ENCODE assay signal across 2 cellular contexts in genomic region chr5:161549106-161549505, GRCh38.
TF ChIP-seq lines count a peak whose summit lies in the region.

No MANE protein-coding gene starts in this region.

TF ChIP-seq in SK-N-SH treated with all-trans-retinoic acid at 6 μM for 48 hours, 23 proteins besides CTCF, POLR2A, EP300 and RAD21 (continued from another document):
- TF ChIP-seq, protein P1, sequence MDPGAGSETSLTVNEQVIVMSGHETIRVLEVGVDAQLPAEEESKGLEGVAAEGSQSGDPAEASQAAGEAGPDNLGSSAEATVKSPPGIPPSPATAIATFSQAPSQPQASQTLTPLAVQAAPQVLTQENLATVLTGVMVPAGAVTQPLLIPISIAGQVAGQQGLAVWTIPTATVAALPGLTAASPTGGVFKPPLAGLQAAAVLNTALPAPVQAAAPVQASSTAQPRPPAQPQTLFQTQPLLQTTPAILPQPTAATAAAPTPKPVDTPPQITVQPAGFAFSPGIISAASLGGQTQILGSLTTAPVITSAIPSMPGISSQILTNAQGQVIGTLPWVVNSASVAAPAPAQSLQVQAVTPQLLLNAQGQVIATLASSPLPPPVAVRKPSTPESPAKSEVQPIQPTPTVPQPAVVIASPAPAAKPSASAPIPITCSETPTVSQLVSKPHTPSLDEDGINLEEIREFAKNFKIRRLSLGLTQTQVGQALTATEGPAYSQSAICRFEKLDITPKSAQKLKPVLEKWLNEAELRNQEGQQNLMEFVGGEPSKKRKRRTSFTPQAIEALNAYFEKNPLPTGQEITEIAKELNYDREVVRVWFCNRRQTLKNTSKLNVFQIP (CRISPR knock-in tag; IDR thresholded peaks at IDR 0.05; ENCODE audit: borderline replicate concordance, low read depth): no peak
- no peak for TF ChIP-seq ZNF565 (CRISPR knock-in tag; conservative IDR thresholded peaks at IDR 0.05; ENCODE audit: low read depth)
- TF ChIP-seq PATZ1 (CRISPR knock-in tag; IDR thresholded peaks at IDR 0.05; ENCODE audit: borderline replicate concordance): no peak
- no peak for TF ChIP-seq ZFP3 (CRISPR knock-in tag; IDR thresholded peaks at IDR 0.05)
- TF ChIP-seq CSRNP3 (CRISPR knock-in tag; IDR thresholded peaks at IDR 0.05): no peak
- no peak for TF ChIP-seq ZNF70 (CRISPR knock-in tag; IDR thresholded peaks at IDR 0.05)
- TF ChIP-seq TOX (CRISPR knock-in tag; IDR thresholded peaks at IDR 0.05; ENCODE audit: borderline replicate concordance): no peak
- TF ChIP-seq GLIS3 (CRISPR knock-in tag; IDR thresholded peaks at IDR 0.05): no peak
- no peak for TF ChIP-seq ARNTL (CRISPR knock-in tag; IDR thresholded peaks at IDR 0.05; ENCODE audit: borderline replicate concordance, low read depth)
- TF ChIP-seq TCF4 (CRISPR knock-in tag; IDR thresholded peaks at IDR 0.05; ENCODE audit: borderline replicate concordance): no peak
TF ChIP-seq in SK-N-SH treated with all-trans-retinoic acid at 6 μM for 48 hours: peak in this region for 0.

TF ChIP-seq in SK-N-SH, 30 proteins besides CTCF, POLR2A, EP300 and RAD21 (continued from another document):
- no peak for TF ChIP-seq REST (IDR thresholded peaks at IDR 0.05; ENCODE audit: low read depth, low read length)
- no peak for TF ChIP-seq NFIC (IDR thresholded peaks at IDR 0.05; ENCODE audit: borderline replicate concordance)
- no peak for TF ChIP-seq JUND (IDR thresholded peaks at IDR 0.05)
- no peak for TF ChIP-seq SIN3A (IDR thresholded peaks at IDR 0.05; ENCODE audit: borderline replicate concordance, low read depth, low read length)
- no peak for TF ChIP-seq MXI1 (IDR thresholded peaks at IDR 0.05; ENCODE audit: low read depth, low read length)
- no peak for TF ChIP-seq RXRA (IDR thresholded peaks at IDR 0.05; ENCODE audit: borderline replicate concordance, low read depth)
- no peak for TF ChIP-seq GABPA (IDR thresholded peaks at IDR 0.05; ENCODE audit: low read depth)
- TF ChIP-seq, protein P2, sequence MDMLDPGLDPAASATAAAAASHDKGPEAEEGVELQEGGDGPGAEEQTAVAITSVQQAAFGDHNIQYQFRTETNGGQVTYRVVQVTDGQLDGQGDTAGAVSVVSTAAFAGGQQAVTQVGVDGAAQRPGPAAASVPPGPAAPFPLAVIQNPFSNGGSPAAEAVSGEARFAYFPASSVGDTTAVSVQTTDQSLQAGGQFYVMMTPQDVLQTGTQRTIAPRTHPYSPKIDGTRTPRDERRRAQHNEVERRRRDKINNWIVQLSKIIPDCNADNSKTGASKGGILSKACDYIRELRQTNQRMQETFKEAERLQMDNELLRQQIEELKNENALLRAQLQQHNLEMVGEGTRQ (IDR thresholded peaks at IDR 0.05; ENCODE audit: borderline replicate concordance, low read depth, low read length): no peak
- TF ChIP-seq MEF2A (IDR thresholded peaks at IDR 0.05; ENCODE audit: borderline replicate concordance, low read depth): no peak
- TF ChIP-seq FOXJ3 (CRISPR knock-in tag; IDR thresholded peaks at IDR 0.05): no peak
